8 cellular contexts compared by ENCODE assay signal in the genomic region with DNA sequence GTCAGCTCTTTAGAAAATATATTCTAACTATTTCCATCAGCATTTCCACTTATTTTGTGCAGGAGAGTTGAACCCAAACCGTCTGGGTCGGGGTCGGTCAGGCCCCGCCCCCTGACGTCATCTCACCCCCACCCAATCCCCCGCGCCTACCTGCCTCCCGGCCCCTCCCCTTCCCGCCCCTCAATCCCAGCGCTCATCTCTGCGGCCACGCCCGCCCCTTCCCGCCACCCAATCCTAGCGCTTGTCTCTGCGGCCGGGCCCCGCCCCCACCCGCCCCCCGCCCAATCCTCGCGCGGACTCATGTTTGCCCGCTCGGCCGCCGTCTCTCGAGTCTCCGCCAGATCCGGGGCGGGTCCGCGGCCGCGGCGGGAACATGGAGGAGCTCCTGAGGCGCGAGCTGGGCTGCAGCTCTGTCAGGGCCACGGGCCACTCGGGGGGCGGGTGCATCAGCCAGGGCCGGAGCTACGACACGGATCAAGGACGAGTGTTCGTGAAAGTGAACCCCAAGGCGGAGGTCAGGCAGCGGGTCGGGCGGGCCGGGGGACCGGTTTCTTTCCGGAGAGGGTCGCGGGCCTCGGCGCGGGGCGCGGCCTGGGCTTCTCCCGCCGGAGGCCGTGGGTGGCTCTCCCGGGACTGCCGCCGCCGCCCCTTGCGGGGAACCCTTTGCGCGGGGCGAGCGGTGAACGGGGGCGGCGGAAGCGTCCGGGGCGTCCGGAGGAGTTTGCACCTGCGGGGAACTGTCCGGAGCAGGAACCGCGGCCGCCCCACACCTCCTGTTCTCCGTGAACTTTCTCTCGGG. TPM values are rescaled to one million over a fixed set of nuclear protein-coding genes. Genes with fewer than 3 reads are reported as not detected.
A peak's percentile ranks its signal among the peaks of the same experiment; 100 is the strongest.
DNase-seq lines count a peak whose midpoint lies in the region; ATAC-seq lines count a peak whose summit lies in the region.

A gene with protein sequence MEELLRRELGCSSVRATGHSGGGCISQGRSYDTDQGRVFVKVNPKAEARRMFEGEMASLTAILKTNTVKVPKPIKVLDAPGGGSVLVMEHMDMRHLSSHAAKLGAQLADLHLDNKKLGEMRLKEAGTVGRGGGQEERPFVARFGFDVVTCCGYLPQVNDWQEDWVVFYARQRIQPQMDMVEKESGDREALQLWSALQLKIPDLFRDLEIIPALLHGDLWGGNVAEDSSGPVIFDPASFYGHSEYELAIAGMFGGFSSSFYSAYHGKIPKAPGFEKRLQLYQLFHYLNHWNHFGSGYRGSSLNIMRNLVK (plus strand): TSS at position 324 of the 799 bp plus-strand sequence. CDS start 50 bp downstream, at position 374.

- H3K27ac ChIP-seq in CD8-positive, alpha-beta memory T cell (ENCODE audit: low read depth, low read length), result peak within 1 kb of the TSS; percentile 64

- no peaks in the 10 kb centered on the region for H3K9me3 ChIP-seq in CD8-positive, alpha-beta memory T cell (ENCODE audit: low read length)
- no peaks in the 10 kb centered on the region for H3K9me3 ChIP-seq in mononuclear cell (ENCODE audit: low read depth, low read length)

- H3K4me1 Mint-ChIP-seq in CD8-positive, alpha-beta memory T cell, result peaks cover 21 to 28% (median 23%) of the 10 kb centered on the region in 3 donors
- H3K4me1 Mint-ChIP-seq in IgD-negative memory B cell, result peaks cover 14 to 19% (median 14%) of the 10 kb centered on the region in 3 donors

- H3K27me3 Mint-ChIP-seq in CD8-positive, alpha-beta memory T cell, result no peaks in the 10 kb centered on the region
- peaks cover 1% of the 10 kb centered on the region for H3K27me3 Mint-ChIP-seq in IgD-negative memory B cell

- peak within 1 kb of the TSS; percentile 91 to 98 (median 96) for H3K4me3 Mint-ChIP-seq in CD8-positive, alpha-beta memory T cell
- H3K4me3 Mint-ChIP-seq in IgD-negative memory B cell, result peak within 1 kb of the TSS; percentile 95 to 98 (median 98)

- POLR2A ChIA-PET in CD8-positive, alpha-beta memory T cell (lab: Charles Lee), result interaction anchor here (0.6 to 1.0 kb wide), 3 partner anchors 18 to 1033 kb away, joined by 4 to 6 read pairs (median 4); a partner anchor contains a TSS

- H3K4me3 ChIP-seq in CD8-positive, alpha-beta memory T cell (ENCODE audit: low read length), result peak within 1 kb of the TSS; percentile 74
- peak within 1 kb of the TSS; percentile 63 for H3K4me3 ChIP-seq in mononuclear cell (ENCODE audit: low read length)

- H3K4me1 ChIP-seq in CD8-positive, alpha-beta memory T cell (ENCODE audit: insufficient read depth, low read length), result peaks cover 21% of the 10 kb centered on the region
- H3K4me1 ChIP-seq in mononuclear cell (ENCODE audit: insufficient read depth, low read length), result peaks cover 19% of the 10 kb centered on the region

- DNase-seq in CD8-positive, alpha-beta memory T cell, result peak; percentile 82 to 96 (median 87)
- DNase-seq in OCI-M2 (lab: John Stamatoyannopoulos, UW; ENCODE audit: unreplicated experiment) (peak; percentile 68), activated T-cell treated with anti-CD3 and anti-CD28 coated beads for 24 hours (ENCODE audit: low read depth) (peak; percentile 92), epidermal melanocyte (ENCODE audit: insufficient read length, low spot score) (peak; percentile 100)
- DNase-seq in stimulated activated CD8-positive, alpha-beta memory T cell treated with anti-CD3 and anti-CD28 coated beads, Interleukin-2, amount 100 ng/mL, for 1 hour (ENCODE audit: low read depth in 2 of 2), result peak; percentile 70 to 93

- CTCF ChIA-PET in CD8-positive, alpha-beta memory T cell (lab: Charles Lee), result no interaction called here

- peak within 1 kb of the TSS; percentile 86 to 96 (median 93) for H3K27ac Mint-ChIP-seq in CD8-positive, alpha-beta memory T cell
- H3K27ac Mint-ChIP-seq in IgD-negative memory B cell, result peak within 1 kb of the TSS; percentile 89 to 94 (median 93)

- H3K9me3 Mint-ChIP-seq in CD8-positive, alpha-beta memory T cell, result no peaks in the 10 kb centered on the region
- no peaks in the 10 kb centered on the region for H3K9me3 Mint-ChIP-seq in IgD-negative memory B cell

- peaks cover 9% of the 10 kb centered on the region for H3K36me3 ChIP-seq in CD8-positive, alpha-beta memory T cell (ENCODE audit: insufficient read depth, low read length)

- ATAC-seq in GM21423 (IDR thresholded peaks at IDR 0.05; ENCODE audit: unreplicated experiment), result peak; percentile 81

- peaks cover 0 to 36% (median 2%) of the 10 kb centered on the region in 3 donors for H3K36me3 Mint-ChIP-seq in CD8-positive, alpha-beta memory T cell
- H3K36me3 Mint-ChIP-seq in IgD-negative memory B cell, result peaks cover 2% of the 10 kb centered on the region

- H3K27me3 ChIP-seq in CD8-positive, alpha-beta memory T cell (ENCODE audit: insufficient read depth, low read length, poor library complexity, severe bottlenecking), result no peaks in the 10 kb centered on the region
- no peaks in the 10 kb centered on the region for H3K27me3 ChIP-seq in mononuclear cell (ENCODE audit: insufficient read depth, low read length)

RNA-seq across cellular contexts. Expression of the gene that starts here (rescaled TPM):
- 10 to 100 TPM; 39.0 to 39.9 TPM for total RNA-seq in CD8-positive, alpha-beta memory T cell
- polyA plus RNA-seq in CD8-positive, alpha-beta memory T cell, result 20.7 TPM
- 16.7 TPM for polyA plus RNA-seq in IgD-negative memory B cell
- total RNA-seq in mononuclear cell, result 7.2 TPM

Comparison
In these comparisons a context has a peak if more than half of its experiments do, and no peak if none do; other contexts are left out.
1. Peak in every context shown above with its lines: DNase-seq, ATAC-seq, H3K4me3 ChIP-seq and H3K27ac ChIP-seq.